ENCODE assay signal across 8 cellular contexts in the genomic region with DNA sequence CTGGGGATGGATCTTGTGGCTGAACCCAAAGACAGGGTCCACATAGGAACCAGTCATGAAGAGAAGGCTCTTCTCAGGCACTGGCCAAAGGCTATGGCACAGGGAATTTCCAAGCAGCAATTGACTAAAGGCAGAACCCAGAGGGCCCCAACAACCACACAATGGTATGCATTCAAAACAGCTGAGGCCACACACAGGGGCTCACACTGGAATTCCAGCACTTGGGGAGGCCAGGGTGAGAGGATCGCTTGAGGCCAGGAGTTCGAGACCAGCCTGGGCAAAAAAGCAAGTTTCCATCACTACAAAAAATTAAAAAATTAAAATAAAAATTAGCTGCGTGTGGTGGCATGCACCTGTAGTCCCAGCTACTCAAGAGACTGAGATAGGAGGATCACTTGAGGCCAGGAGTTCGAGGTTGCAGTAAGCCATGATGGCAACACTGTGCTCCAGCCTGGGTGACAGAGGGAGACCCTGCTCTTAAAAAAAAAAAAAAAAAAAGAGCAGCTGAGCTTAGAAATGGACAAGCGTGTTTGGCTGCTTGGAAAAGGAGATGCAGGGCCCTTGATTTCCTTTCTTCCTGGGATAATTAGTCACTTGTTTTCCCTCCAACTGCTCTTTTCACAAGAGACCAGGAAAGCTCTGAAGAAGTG. TPM values are rescaled to one million over a fixed set of nuclear protein-coding genes. Genes with fewer than 3 reads are reported as not detected.
DNase-seq lines count a peak whose midpoint lies in the region; FAIRE-seq and TF ChIP-seq lines count a peak whose summit lies in the region.

No MANE protein-coding gene starts in this region.

- H3K27me3 ChIP-seq in CD8-positive, alpha-beta memory T cell (ENCODE audit: insufficient read depth, low read length, poor library complexity, severe bottlenecking) = no peaks in the 10 kb centered on the region
- H3K27me3 ChIP-seq in SJCRH30 (no peaks in the 10 kb centered on the region), endothelial cell of umbilical vein (ENCODE audit: control insufficient read depth in 2 of 2, insufficient read depth in 2 of 2, low read length in 2 of 2) (no peaks in the 10 kb centered on the region)

- peaks cover 94% of the 10 kb centered on the region for H3K79me2 ChIP-seq in endothelial cell of umbilical vein (ENCODE audit: control insufficient read depth, insufficient read depth, low read length)

- peaks cover 21 to 90% (median 27%) of the 10 kb centered on the region in 3 donors for H3K36me3 Mint-ChIP-seq in CD8-positive, alpha-beta memory T cell
- H3K36me3 Mint-ChIP-seq in progenitor cell of endocrine pancreas (ENCODE audit: insufficient read depth) = peaks cover 26% of the 10 kb centered on the region

- H3K36me3 ChIP-seq in CD8-positive, alpha-beta memory T cell (ENCODE audit: insufficient read depth, low read length) = peaks cover 72% of the 10 kb centered on the region
- H3K36me3 ChIP-seq in SJCRH30 (peaks cover 54% of the 10 kb centered on the region), endothelial cell of umbilical vein (ENCODE audit: control insufficient read depth in 2 of 2, extremely low read depth in 1 of 2, insufficient read depth in 2 of 2, low read length in 2 of 2) (peaks cover 36 to 54% of the 10 kb centered on the region in 2 experiments)

- TF ChIP-seq CTCF in endothelial cell of umbilical vein (IDR thresholded peaks at IDR 0.05; ENCODE audit: extremely low read depth in 1 of 2, insufficient read depth in 1 of 2, low read depth in 1 of 2, low read length in 2 of 2) (no peak), progenitor cell of endocrine pancreas (IDR thresholded peaks at IDR 0.05; ENCODE audit: unreplicated experiment) (no peak), GM13976 (IDR thresholded peaks at IDR 0.05; ENCODE audit: borderline replicate concordance, control extremely low read depth, extremely low read depth, insufficient read depth, missing control alignments) (no peak)

- H3K9me1 ChIP-seq in endothelial cell of umbilical vein (replicated peaks; ENCODE audit: control insufficient read depth, extremely low read depth, insufficient read depth, low read length) = no peaks in the 10 kb centered on the region

- DNase-seq in CD8-positive, alpha-beta memory T cell = no peak
- DNase-seq in SJCRH30 (peak; percentile 45 to 60), endothelial cell of umbilical vein (ENCODE audit: low read depth, low spot score) (no peak), progenitor cell of endocrine pancreas (ENCODE audit: low spot score, unreplicated experiment) (no peak), GM13976 (ENCODE audit: low spot score) (no peak), foreskin melanocyte (no peak), A172 (ENCODE audit: low spot score) (no peak)
- DNase-seq in stimulated activated CD4-positive, alpha-beta T cell treated with anti-CD3 and anti-CD28 coated beads, Interleukin-1b, Interleukin-23, amount 100 ng/mL, for 48 hours = no peak

- no TSS peak for BruUV-seq in endothelial cell of umbilical vein (replicated peaks; lab: Mats Ljungman, UMichigan)

- no peak overlapping the region for H3K4me3 ChIP-seq in CD8-positive, alpha-beta memory T cell (ENCODE audit: low read length)
- no peak overlapping the region for H3K4me3 ChIP-seq in SJCRH30
- H3K4me3 ChIP-seq in endothelial cell of umbilical vein (replicated peaks in 1 of 3; ENCODE audit: insufficient read depth in 1 of 3, low read depth in 1 of 3, low read length in 3 of 3) = no peak overlapping the region

- no peaks in the 10 kb centered on the region for H3K9me3 Mint-ChIP-seq in CD8-positive, alpha-beta memory T cell
- no peaks in the 10 kb centered on the region for H3K9me3 Mint-ChIP-seq in progenitor cell of endocrine pancreas (ENCODE audit: low read depth)

- POLR2A ChIA-PET in CD8-positive, alpha-beta memory T cell (lab: Charles Lee) = interaction anchor here (0.6 to 2.5 kb wide), 7 partner anchors 9 to 36 kb away, joined by 3 to 11 read pairs (median 4); no protein-coding TSS in a partner anchor
- POLR2A ChIA-PET in endothelial cell of umbilical vein (lab: Charles Lee) = interaction anchor here (1.0 to 1.3 kb wide), 5 partner anchors 9 to 35 kb away, joined by 3 to 5 read pairs (median 3); no protein-coding TSS in a partner anchor

- dilution Hi-C loops in endothelial cell of umbilical vein (cut with MboI; ENCODE audit: extremely low pct_ligation_motif_present, low sequenced_read_pairs) = no loop called here

- TF ChIP-seq POLR2A in endothelial cell of umbilical vein (IDR thresholded peaks at IDR 0.05; ENCODE audit: low read depth, low read length) = no peak

- no peak for FAIRE-seq in endothelial cell of umbilical vein (lab: Jason Lieb, UNC)

- peaks cover 72 to 92% (median 86%) of the 10 kb centered on the region in 3 donors for H3K4me1 Mint-ChIP-seq in CD8-positive, alpha-beta memory T cell
- H3K4me1 Mint-ChIP-seq in progenitor cell of endocrine pancreas (ENCODE audit: low read depth) = peaks cover 20% of the 10 kb centered on the region

- peak overlapping the region in 3 of 7 donors; percentile 48 to 77 (median 62) for H3K4me3 Mint-ChIP-seq in CD8-positive, alpha-beta memory T cell
- no peak overlapping the region for H3K4me3 Mint-ChIP-seq in progenitor cell of endocrine pancreas (ENCODE audit: low read depth)

- H4K20me1 ChIP-seq in endothelial cell of umbilical vein (replicated peaks; ENCODE audit: control insufficient read depth, extremely low read depth, insufficient read depth, low read length) = no peaks in the 10 kb centered on the region

- in situ Hi-C loops in GM13976 (cut with MboI; ENCODE audit: low sequenced_read_pairs, unreplicated experiment) = no loop called here

- intact Hi-C loops in endothelial cell of umbilical vein (cut with micrococcal nuclease) = loop anchor here (1.0 kb wide), 1 partner anchor 9 kb away; no protein-coding TSS in a partner anchor

- no peak overlapping the region for H3K9ac ChIP-seq in endothelial cell of umbilical vein (replicated peaks; ENCODE audit: extremely low read depth, insufficient read depth, low read length)

- H2AFZ ChIP-seq in endothelial cell of umbilical vein (ENCODE audit: low read depth, low read length) = no peak overlapping the region

- H3K27ac ChIP-seq in CD8-positive, alpha-beta memory T cell (ENCODE audit: low read depth, low read length) = no peak overlapping the region
- H3K27ac ChIP-seq in SJCRH30 (peak overlapping the region; percentile 99), endothelial cell of umbilical vein (ENCODE audit: insufficient read depth, low read depth, low read length) (peak overlapping the region; percentile 2)

- peak overlapping the region; percentile 19 to 99 (median 94) for H3K27ac Mint-ChIP-seq in CD8-positive, alpha-beta memory T cell
- H3K27ac Mint-ChIP-seq in progenitor cell of endocrine pancreas = peak overlapping the region; percentile 94

- H3K4me1 ChIP-seq in CD8-positive, alpha-beta memory T cell (ENCODE audit: insufficient read depth, low read length) = peaks cover 91% of the 10 kb centered on the region
- H3K4me1 ChIP-seq in SJCRH30 (peaks cover 26% of the 10 kb centered on the region), endothelial cell of umbilical vein (ENCODE audit: control insufficient read depth, extremely low read depth, insufficient read depth, low read length) (peaks cover 84% of the 10 kb centered on the region)

- peaks cover 0 to 3% of the 10 kb centered on the region in 2 donors for H3K27me3 Mint-ChIP-seq in CD8-positive, alpha-beta memory T cell
- no peaks in the 10 kb centered on the region for H3K27me3 Mint-ChIP-seq in progenitor cell of endocrine pancreas

- CTCF ChIA-PET in CD8-positive, alpha-beta memory T cell (lab: Charles Lee) = interaction anchor here (0.8 to 4.2 kb wide), 15 partner anchors 10 to 128 kb away, joined by 3 to 17 read pairs (median 3); no protein-coding TSS in a partner anchor
- CTCF ChIA-PET in endothelial cell of umbilical vein (lab: Charles Lee) = interaction anchor here (0.7 to 2.6 kb wide), 9 partner anchors 8 to 128 kb away, joined by 3 to 13 read pairs (median 4); no protein-coding TSS in a partner anchor

- H3K9me3 ChIP-seq in CD8-positive, alpha-beta memory T cell (ENCODE audit: low read length) = no peaks in the 10 kb centered on the region
- H3K9me3 ChIP-seq in SJCRH30 (replicated peaks) = no peaks in the 10 kb centered on the region
- no peaks in the 10 kb centered on the region for H3K9me3 ChIP-seq in endothelial cell of umbilical vein (replicated peaks; ENCODE audit: control insufficient read depth, insufficient read depth, low read length)

- H3K4me2 ChIP-seq in endothelial cell of umbilical vein (ENCODE audit: insufficient read depth, low read length) = no peak overlapping the region

TF ChIP-seq in endothelial cell of umbilical vein, 7 proteins besides CTCF, POLR2A, EP300 and RAD21:
- peak; percentile 10 for TF ChIP-seq POLR2AphosphoS5 (IDR thresholded peaks at IDR 0.05; ENCODE audit: insufficient read depth, low read depth, low read length)
- TF ChIP-seq JUN (IDR thresholded peaks at IDR 0.05; ENCODE audit: borderline replicate concordance, insufficient read depth, insufficient read length, low read depth) = no peak
- TF ChIP-seq EZH2 (IDR thresholded peaks at IDR 0.05; ENCODE audit: borderline replicate concordance, low read depth, low read length, severe bottlenecking) = no peak

RNA-seq across cellular contexts. Expression of a gene that starts 44.6 kb away (rescaled TPM):
- total RNA-seq in CD8-positive, alpha-beta memory T cell = 100 to 1,000 TPM; 680 to 684 TPM
- polyA plus RNA-seq in CD8-positive, alpha-beta memory T cell = 425 TPM
- total RNA-seq in SJCRH30 (2014; rRNA removed; shearing (Covaris generic)) = 151 TPM in 2 replicates
- total RNA-seq in endothelial cell of umbilical vein = 1,331 and 1,413 TPM in 2 replicates
- 157 and 188 TPM in 2 replicates for polyA plus RNA-seq in endothelial cell of umbilical vein
- polyA plus RNA-seq in endothelial cell of umbilical vein (2011; cell fraction: cytosol; rRNA removed) = 377 and 396 TPM in 2 replicates
- polyA plus RNA-seq in endothelial cell of umbilical vein (2011; cell fraction: nucleus; rRNA removed) = 759 and 766 TPM in 2 replicates
- 496 and 585 TPM in 2 replicates for polyA plus RNA-seq in endothelial cell of umbilical vein (2012)
- 1,176 and 1,679 TPM in 2 replicates for polyA minus RNA-seq in endothelial cell of umbilical vein
- 42.9 TPM for polyA minus RNA-seq in endothelial cell of umbilical vein (2011; cell fraction: cytosol; rRNA and poly(A)+ RNA removed)
- 498 and 877 TPM in 2 replicates for polyA minus RNA-seq in endothelial cell of umbilical vein (2011; cell fraction: nucleus; rRNA and poly(A)+ RNA removed)
- total RNA-seq in progenitor cell of endocrine pancreas = 299 and 306 TPM in 2 replicates
- 180 and 245 TPM in 2 replicates for total RNA-seq in A172 (2014; rRNA removed; shearing (Covaris generic))

Comparison
In these comparisons a context has a peak if more than half of its experiments do, and no peak if none do; other contexts are left out.
1. DNase-seq: peak in SJCRH30 (2 of 2); none in CD8-positive, alpha-beta memory T cell (0 of 5), endothelial cell of umbilical vein (single experiment), progenitor cell of endocrine pancreas (single experiment), GM13976 (single experiment), stimulated activated CD4-positive, alpha-beta T cell treated with anti-CD3 and anti-CD28 coated beads, Interleukin-1b, Interleukin-23, amount 100 ng/mL, for 48 hours (single experiment), foreskin melanocyte (single experiment) and A172 (single experiment).